In genomic region chr14:102139248-102140026, GRCh38 we compare ENCODE assay signal across 8 cellular contexts. TPM values are rescaled to one million over a fixed set of nuclear protein-coding genes. Genes with fewer than 3 reads are reported as not detected.
A peak's percentile ranks its signal among the peaks of the same experiment; 100 is the strongest.
DNase-seq lines count a peak whose midpoint lies in the region; ATAC-seq and TF ChIP-seq lines count a peak whose summit lies in the region.

Gene WDR20, plus strand, starts transcription at chr14:102139897. Its CDS starts 27 bp downstream, at chr14:102139924.

- BruUV-seq in PC-9 (replicated peaks; lab: Mats Ljungman, UMichigan) = TSS peak; percentile 58

- H3K4me2 ChIP-seq in PC-9 = peak within 1 kb of the TSS; percentile 88

- POLR2A ChIA-PET in PC-9 (lab: Charles Lee; ENCODE audit: unreplicated experiment) = interaction anchor here (0.5 to 0.6 kb wide), 3 partner anchors 45 to 861 kb away, joined by 4 to 5 read pairs (median 4); no protein-coding TSS in a partner anchor

- H3K4me3 ChIP-seq in PC-9 = peak within 1 kb of the TSS; percentile 75
- H3K4me3 ChIP-seq in esophagus (ENCODE audit: low read depth in 1 of 2, low read length in 2 of 2) = peak within 1 kb of the TSS; percentile 98 to 100
- H3K4me3 ChIP-seq in muscle layer of colon (ENCODE audit: low read depth in 1 of 2, low read length in 2 of 2) = peak within 1 kb of the TSS; percentile 84 to 89

- peaks cover 74% of the 10 kb centered on the region for H3K79me2 ChIP-seq in PC-9 (ENCODE audit: low read depth)

- ATAC-seq in GM21717 (IDR thresholded peaks at IDR 0.05; ENCODE audit: unreplicated experiment) = peak; percentile 85

- DNase-seq in DMS79 (lab: John Stamatoyannopoulos, UW) (peak; percentile 99), KBM-7 (peak; percentile 96), PC-9 (peak; percentile 98 to 100)
- peak; percentile 100 for DNase-seq in activated T-cell treated with anti-CD3 and anti-CD28 coated beads, Interleukin-2, amount 50 U/mL, for 1 hour
- DNase-seq in stimulated activated CD8-positive, alpha-beta memory T cell treated with anti-CD3 and anti-CD28 coated beads, Interleukin-7, amount 100 ng/mL, for 24 hours (ENCODE audit: low read depth) = peak; percentile 98

- in situ Hi-C loops in KBM-7 (cut with MboI; ENCODE audit: low pct_unique_long_range_greater_than_20kb, low sequenced_read_pairs) = no loop called here

- peak within 1 kb of the TSS; percentile 44 for H3K27ac ChIP-seq in PC-9
- peak within 1 kb of the TSS; percentile 84 to 96 for H3K27ac ChIP-seq in esophagus (ENCODE audit: low read depth in 2 of 2, low read length in 1 of 2)
- peak within 1 kb of the TSS; percentile 72 for H3K27ac ChIP-seq in muscle layer of colon (ENCODE audit: low read depth, low read length)

- H3K4me1 ChIP-seq in PC-9 (replicated peaks; ENCODE audit: insufficient read depth) (peaks cover 31% of the 10 kb centered on the region), esophagus (ENCODE audit: control insufficient read depth in 2 of 2, insufficient read depth in 2 of 2, low read length in 1 of 2) (no peaks in the 10 kb centered on the region), muscle layer of colon (ENCODE audit: insufficient read depth, low read length) (peaks cover 18% of the 10 kb centered on the region)

- peaks cover 14% of the 10 kb centered on the region; the same call in 1 of the 2 replicates for H3F3A ChIP-seq in PC-9 (ENCODE audit: insufficient read depth, low read depth)

- CTCF ChIA-PET in PC-9 (lab: Charles Lee) = interaction anchor here (0.5 to 1.4 kb wide), 7 partner anchors 13 to 166 kb away, joined by 3 to 10 read pairs (median 4); partner anchors contain the start of gene MOK

- TF ChIP-seq CTCF in PC-9 (conservative IDR thresholded peaks at IDR 0.05) = peak; percentile 19; the same call in 1 of the 2 replicates

- H3K9me3 ChIP-seq in PC-9 (ENCODE audit: insufficient read depth, low read depth) (no peaks in the 10 kb centered on the region), esophagus (ENCODE audit: control insufficient read depth in 2 of 2, insufficient read depth in 1 of 2, low read depth in 1 of 2, low read length in 1 of 2) (no peaks in the 10 kb centered on the region), muscle layer of colon (ENCODE audit: low read length) (no peaks in the 10 kb centered on the region)

- peaks cover 27% of the 10 kb centered on the region for H4K20me1 ChIP-seq in PC-9 (ENCODE audit: insufficient read depth)

- H3K9me2 ChIP-seq in PC-9 (ENCODE audit: insufficient read depth) = no peaks in the 10 kb centered on the region

- H3K27me3 ChIP-seq in PC-9 (ENCODE audit: insufficient read depth, low read depth) = no peaks in the 10 kb centered on the region
- no peaks in the 10 kb centered on the region for H3K27me3 ChIP-seq in esophagus (ENCODE audit: control insufficient read depth in 1 of 2, insufficient read depth in 2 of 2, low read length in 2 of 2)
- H3K27me3 ChIP-seq in muscle layer of colon (ENCODE audit: control insufficient read depth in 1 of 2, insufficient read depth in 2 of 2, low read length in 2 of 2) = no peaks in the 10 kb centered on the region

- WGBS in esophagus, 2 donors = 1% methylated on average over 40 to 67 of the region's 67 CpGs

- 0 out of 2 replicates have a peak, but pooled peaks cover 8% of the 10 kb centered on the region for H3K36me3 ChIP-seq in PC-9 (ENCODE audit: low read depth)
- H3K36me3 ChIP-seq in esophagus (ENCODE audit: control insufficient read depth in 2 of 2, insufficient read depth in 2 of 2, low read length in 1 of 2) = no peaks in the 10 kb centered on the region
- H3K36me3 ChIP-seq in muscle layer of colon (ENCODE audit: insufficient read depth, low read length) = no peaks in the 10 kb centered on the region

- H2AFZ ChIP-seq in PC-9 = peak within 1 kb of the TSS; percentile 95

- intact Hi-C loops in PC-9 (cut with micrococcal nuclease; ENCODE audit: unreplicated experiment) = loop anchor here (1.0 to 2.0 kb wide), 7 partner anchors 42 to 379 kb away; partner anchors contain the start of genes HSP90AA1 and PPP2R5C

- H3K9ac ChIP-seq in muscle layer of colon (ENCODE audit: low read length) = peak within 1 kb of the TSS; percentile 72

RNA-seq across cellular contexts. Expression of gene WDR20, which starts in this region (rescaled TPM):
- 62.2 and 93.5 TPM in 2 replicates for total RNA-seq in PC-9 (2021)
- 10 to 100 TPM; 12.8 to 13.1 TPM for polyA plus RNA-seq in esophagus

Comparison
In these comparisons a context has a peak if more than half of its experiments do, and no peak if none do; other contexts are left out.
1. Peak in every context shown above with its lines: DNase-seq, ATAC-seq, H3K4me3 ChIP-seq and H3K27ac ChIP-seq.